In genomic region chr5:43429016-43429415, GRCh38 we compare ENCODE assay signal across 1 cellular context.
TF ChIP-seq lines count a peak whose summit lies in the region.

No MANE protein-coding gene starts in this region.

TF ChIP-seq in GM12878, 131 proteins besides CTCF, POLR2A, EP300 and RAD21 (continued from another document):
- TF ChIP-seq HDAC2 (IDR thresholded peaks at IDR 0.05) (no peak), PKNOX1 (IDR thresholded peaks at IDR 0.05) (no peak), POU2F2 (IDR thresholded peaks at IDR 0.05; ENCODE audit: borderline replicate concordance, low read depth, low read length) (no peak), RBBP5 (conservative IDR thresholded peaks at IDR 0.05) (no peak), BACH1 (IDR thresholded peaks at IDR 0.05; ENCODE audit: borderline replicate concordance) (no peak), ZNF24 (IDR thresholded peaks at IDR 0.05) (no peak), ZBTB11 (CRISPR knock-in tag; IDR thresholded peaks at IDR 0.05) (no peak), CREM (IDR thresholded peaks at IDR 0.05; ENCODE audit: low read depth) (no peak), HDGF (IDR thresholded peaks at IDR 0.05) (no peak), FOXM1 (IDR thresholded peaks at IDR 0.05; ENCODE audit: low read depth, low read length) (no peak), GABPA (IDR thresholded peaks at IDR 0.05; ENCODE audit: low read depth) (no peak)
